Comparison of ENCODE assay signal across 19 cellular contexts in the genomic region with DNA sequence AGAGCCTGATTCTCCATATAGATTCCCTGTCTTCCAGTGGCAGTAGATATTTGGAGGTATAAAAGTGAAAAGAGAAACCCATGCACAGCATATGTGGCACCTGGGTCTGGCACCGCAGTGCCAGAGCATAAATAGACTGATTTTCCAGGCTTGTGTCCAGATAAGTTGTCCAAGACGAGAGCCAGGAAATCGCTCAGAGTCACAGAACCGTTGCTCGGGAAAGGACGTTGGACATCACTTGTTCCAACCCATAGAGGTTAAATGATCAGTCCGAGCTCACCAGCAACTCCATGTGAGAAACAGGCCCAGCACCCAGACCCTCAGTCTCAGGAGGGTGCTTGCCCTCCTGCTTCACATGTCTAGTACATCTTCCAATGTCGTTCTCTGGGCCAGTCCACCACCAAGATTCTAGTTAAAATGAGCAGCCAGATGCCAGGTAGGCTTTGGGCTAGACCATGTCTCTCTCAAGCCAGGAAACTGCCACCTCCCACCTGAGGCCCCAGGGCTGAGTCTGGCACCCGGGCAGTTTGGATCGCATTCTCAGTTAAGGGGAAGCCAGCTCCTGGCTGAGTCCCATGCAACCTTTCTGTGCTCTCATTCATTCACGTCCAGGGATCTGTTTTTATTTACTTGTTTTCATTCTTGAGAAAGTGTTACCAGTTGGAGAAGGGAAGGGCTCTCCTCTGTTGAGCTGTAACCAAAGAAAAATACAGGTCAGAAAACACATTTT.
DNase-seq lines count a peak whose midpoint lies in the region; ATAC-seq and TF ChIP-seq lines count a peak whose summit lies in the region.
"Had no signal": no experiment of that assay in that cellular context is flagged by ENCODE, and none has a peak within 500 bp of the region (broad histone marks: within the 10 kb centered on the region; RNA-seq: fewer than 3 reads in every experiment).

No MANE protein-coding gene starts in this region.

- peak; percentile 83 to 84 for ATAC-seq in right cardiac atrium
- no peak for ATAC-seq in upper lobe of right lung
- ATAC-seq: activated CD8-positive, alpha-beta T cell treated with anti-CD3 and anti-CD28 coated beads for 36 hours; GM23338; sciatic nerve had no signal

- peaks cover 24% of the 10 kb centered on the region for H3K36me3 ChIP-seq in upper lobe of right lung
- H3K36me3 ChIP-seq: brain microvascular endothelial cell, uterus, WERI-Rb-1 had no signal

- H3K27ac ChIP-seq in right cardiac atrium (ENCODE audit: low read length), result peak overlapping the region; percentile 92
- H3K27ac ChIP-seq in upper lobe of right lung, result no peak overlapping the region
- H3K27ac ChIP-seq: brain microvascular endothelial cell, uterus, WERI-Rb-1 had no signal

- peaks cover 4% of the 10 kb centered on the region for H3K4me1 ChIP-seq in right cardiac atrium (ENCODE audit: control insufficient read depth, insufficient read depth, low read length)
- H3K4me1 ChIP-seq in upper lobe of right lung, result peaks cover 8% of the 10 kb centered on the region
- H3K4me1 ChIP-seq: uterus had no signal

- no peaks in the 10 kb centered on the region for H3K27me3 ChIP-seq in right cardiac atrium (ENCODE audit: control insufficient read depth, insufficient read depth)
- no peaks in the 10 kb centered on the region for H3K27me3 ChIP-seq in upper lobe of right lung
- H3K27me3 ChIP-seq: uterus had no signal

- H3K27ac Mint-ChIP-seq in HFFc6 (peak overlapping the region; percentile 22; the same call in 1 of the 2 replicates), glutamatergic neuron (ENCODE audit: unreplicated experiment) (no peak overlapping the region)
- H3K27ac Mint-ChIP-seq in activated CD4-positive, alpha-beta T cell treated with anti-CD3 and anti-CD28 coated beads, Interleukin-2, amount 10 ng/mL, durations not matched to agents 24 days and 14 days, result no peak overlapping the region
- H3K27ac Mint-ChIP-seq: activated CD8-positive, alpha-beta T cell treated with anti-CD3 and anti-CD28 coated beads for 36 hours; activated naive CD4-positive, alpha-beta T cell treated with anti-CD3 and anti-CD28 coated beads, Interleukin-2, amount 50 U/mL, for 24 hours; activated T-cell treated with anti-CD3 and anti-CD28 coated beads, Interleukin-2, amount 50 U/mL, for 24 hours; GM23338; stimulated activated naive CD8-positive, alpha-beta T cell treated with anti-CD3 and anti-CD28 coated beads, Interleukin-15, Interleukin-2, amounts not matched to agents 100 ng/mL and 50 ng/mL, for 24 hours had no signal

- WGBS in right cardiac atrium, result 32% methylated on average over 11 of the region's 11 CpGs

- H3K9me3 Mint-ChIP-seq in HFFc6 (no peaks in the 10 kb centered on the region), glutamatergic neuron (ENCODE audit: unreplicated experiment) (no peaks in the 10 kb centered on the region)
- no peaks in the 10 kb centered on the region for H3K9me3 Mint-ChIP-seq in activated CD4-positive, alpha-beta T cell treated with anti-CD3 and anti-CD28 coated beads, Interleukin-2, amount 10 ng/mL, durations not matched to agents 24 days and 14 days
- H3K9me3 Mint-ChIP-seq: activated CD8-positive, alpha-beta T cell treated with anti-CD3 and anti-CD28 coated beads for 36 hours; activated naive CD4-positive, alpha-beta T cell treated with anti-CD3 and anti-CD28 coated beads, Interleukin-2, amount 50 U/mL, for 24 hours; activated T-cell treated with anti-CD3 and anti-CD28 coated beads, Interleukin-2, amount 50 U/mL, for 24 hours; GM23338; stimulated activated naive CD8-positive, alpha-beta T cell treated with anti-CD3 and anti-CD28 coated beads, Interleukin-15, Interleukin-2, amounts not matched to agents 100 ng/mL and 50 ng/mL, for 24 hours had no signal

- no peak overlapping the region; the same call in 1 of the 2 replicates for H3K4me3 Mint-ChIP-seq in HFFc6
- H3K4me3 Mint-ChIP-seq in glutamatergic neuron (ENCODE audit: unreplicated experiment), result no peak overlapping the region
- no peak overlapping the region for H3K4me3 Mint-ChIP-seq in activated CD4-positive, alpha-beta T cell treated with anti-CD3 and anti-CD28 coated beads, Interleukin-2, amount 10 ng/mL, durations not matched to agents 24 days and 14 days
- H3K4me3 Mint-ChIP-seq: activated CD8-positive, alpha-beta T cell treated with anti-CD3 and anti-CD28 coated beads for 36 hours; activated naive CD4-positive, alpha-beta T cell treated with anti-CD3 and anti-CD28 coated beads, Interleukin-2, amount 50 U/mL, for 24 hours; activated T-cell treated with anti-CD3 and anti-CD28 coated beads, Interleukin-2, amount 50 U/mL, for 24 hours; GM23338; stimulated activated naive CD8-positive, alpha-beta T cell treated with anti-CD3 and anti-CD28 coated beads, Interleukin-15, Interleukin-2, amounts not matched to agents 100 ng/mL and 50 ng/mL, for 24 hours had no signal

- DNase-seq in HFFc6 (no peak), cerebellar nuclear complex (lab: John Stamatoyannopoulos, UW) (peak; percentile 22 to 67), right cardiac atrium (peak in 2 of 3 donors; percentile 15 to 61), posterior cingulate gyrus (peak in 6 of 10 donors; percentile 22 to 82 (median 34)), upper lobe of right lung (no peak), glutamatergic neuron (no peak), germinal center (ENCODE audit: low spot score) (no peak)
- no peak for DNase-seq in activated CD4-positive, alpha-beta T cell treated with anti-CD3 and anti-CD28 coated beads, Interleukin-2, amount 10 ng/mL, durations not matched to agents 24 days and 14 days
- DNase-seq: activated CD8-positive, alpha-beta T cell treated with anti-CD3 and anti-CD28 coated beads for 36 hours; activated T-cell treated with anti-CD3 and anti-CD28 coated beads, Interleukin-2, amount 50 U/mL, for 24 hours; brain microvascular endothelial cell; NCI-H1436; NK-92 treated with Interleukin-12 subunit alpha and Interleukin-12 subunit beta, amount 100 ng/mL, for 24 hours; uterus; WERI-Rb-1 had no signal

- no peak for TF ChIP-seq CTCF in HFFc6 (IDR thresholded peaks at IDR 0.05)
- no peak for TF ChIP-seq CTCF in upper lobe of right lung (IDR thresholded peaks at IDR 0.05)
- no peak for TF ChIP-seq CTCF in glutamatergic neuron (IDR thresholded peaks at IDR 0.05; ENCODE audit: partially characterized antibody, unreplicated experiment)

- H3K36me3 Mint-ChIP-seq in HFFc6 (ENCODE audit: low read depth), result peaks cover 17% of the 10 kb centered on the region; the same call in 1 of the 2 replicates
- H3K36me3 Mint-ChIP-seq in glutamatergic neuron (ENCODE audit: unreplicated experiment), result no peaks in the 10 kb centered on the region
- H3K36me3 Mint-ChIP-seq in activated CD4-positive, alpha-beta T cell treated with anti-CD3 and anti-CD28 coated beads, Interleukin-2, amount 10 ng/mL, durations not matched to agents 24 days and 14 days (ENCODE audit: low read depth), result no peaks in the 10 kb centered on the region
- H3K36me3 Mint-ChIP-seq: activated naive CD4-positive, alpha-beta T cell treated with anti-CD3 and anti-CD28 coated beads, Interleukin-2, amount 50 U/mL, for 24 hours had no signal

- no peak overlapping the region for H3K4me3 ChIP-seq in right cardiac atrium (ENCODE audit: low read length)
- H3K4me3 ChIP-seq in upper lobe of right lung, result no peak overlapping the region
- H3K4me3 ChIP-seq: GM23338, uterus had no signal

- H3K9me3 ChIP-seq in right cardiac atrium (ENCODE audit: control insufficient read depth, low read length) (no peaks in the 10 kb centered on the region), upper lobe of right lung (no peaks in the 10 kb centered on the region)
- H3K9me3 ChIP-seq: uterus had no signal

- H3K27me3 Mint-ChIP-seq in HFFc6 (ENCODE audit: insufficient read depth) (peaks cover 5% of the 10 kb centered on the region), glutamatergic neuron (ENCODE audit: unreplicated experiment) (no peaks in the 10 kb centered on the region)
- H3K27me3 Mint-ChIP-seq in activated CD4-positive, alpha-beta T cell treated with anti-CD3 and anti-CD28 coated beads, Interleukin-2, amount 10 ng/mL, durations not matched to agents 24 days and 14 days, result peaks cover 3% of the 10 kb centered on the region

- intact Hi-C loops in right cardiac atrium (cut with DNase I), result loop anchor here in 1 of 4 donors (5.0 kb wide), 1 partner anchor 374 kb away; no protein-coding TSS in a partner anchor
- intact Hi-C loops in posterior cingulate gyrus (cut with DNase I), result no loop called here
- intact Hi-C loops in upper lobe of right lung (cut with DNase I), result no loop called here
- intact Hi-C loops in activated CD4-positive, alpha-beta T cell treated with anti-CD3 and anti-CD28 coated beads, Interleukin-2, amount 10 ng/mL, durations not matched to agents 24 days and 14 days (cut with micrococcal nuclease), result no loop called here

- H3K4me1 Mint-ChIP-seq in HFFc6 (ENCODE audit: low read depth), result peaks cover 78% of the 10 kb centered on the region; the same call in 1 of the 2 replicates
- H3K4me1 Mint-ChIP-seq in glutamatergic neuron (ENCODE audit: low read depth, unreplicated experiment), result peaks cover 2% of the 10 kb centered on the region
- H3K4me1 Mint-ChIP-seq in activated CD4-positive, alpha-beta T cell treated with anti-CD3 and anti-CD28 coated beads, Interleukin-2, amount 10 ng/mL, durations not matched to agents 24 days and 14 days, result no peaks in the 10 kb centered on the region

Comparison
In these comparisons a context has a peak if more than half of its experiments do, and no peak if none do; other contexts are left out.
1. DNase-seq: peak in cerebellar nuclear complex (2 of 2), right cardiac atrium (2 of 3) and posterior cingulate gyrus (6 of 10); none in HFFc6 (single experiment), upper lobe of right lung (single experiment), glutamatergic neuron (single experiment), germinal center (single experiment) and activated CD4-positive, alpha-beta T cell treated with anti-CD3 and anti-CD28 coated beads, Interleukin-2, amount 10 ng/mL, durations not matched to agents 24 days and 14 days (single experiment).